8 cellular contexts compared by ENCODE assay signal in genomic region chr9:26947736-26948135, GRCh38. TPM values are rescaled to one million over a fixed set of nuclear protein-coding genes. Genes with fewer than 3 reads are reported as not detected.
DNase-seq lines count a peak whose midpoint lies in the region; ATAC-seq and TF ChIP-seq lines count a peak whose summit lies in the region.

No MANE protein-coding gene starts in this region.

- TF ChIP-seq CTCF in GM12865 (IDR thresholded peaks at IDR 0.05; ENCODE audit: insufficient read depth, low read depth, low read length, missing control alignments) (no peak), RWPE2 (IDR thresholded peaks at IDR 0.05; ENCODE audit: poor library complexity, severe bottlenecking) (no peak), endodermal cell (conservative IDR thresholded peaks at IDR 0.05) (no peak), prostate gland (IDR thresholded peaks at IDR 0.05) (no peak)

- H3K27ac ChIP-seq in RWPE2 (ENCODE audit: poor library complexity, severe bottlenecking) = peak overlapping the region; percentile 71
- peak overlapping the region; percentile 93 for H3K27ac ChIP-seq in endodermal cell (ENCODE audit: low read depth, low read length)
- H3K27ac ChIP-seq in prostate gland = peak overlapping the region; percentile 93 to 95

- H3K36me3 ChIP-seq in RWPE2 (ENCODE audit: low read depth) (peaks cover 10% of the 10 kb centered on the region), endodermal cell (ENCODE audit: control insufficient read depth, insufficient read depth, low read length) (peaks cover 5% of the 10 kb centered on the region), prostate gland (no peaks in the 10 kb centered on the region)

- H3K27me3 Mint-ChIP-seq in endodermal cell (ENCODE audit: insufficient read depth) = no peaks in the 10 kb centered on the region

- intact Hi-C loops in prostate gland (cut with DNase I) = loop anchor here (1.0 to 2.0 kb wide), 2 partner anchors 9 to 55 kb away; partner anchors contain the start of genes CAAP1 and IFT74

- ATAC-seq in RWPE2 (ENCODE audit: low read depth) (no peak), GM21447 (IDR thresholded peaks at IDR 0.05; ENCODE audit: unreplicated experiment) (no peak), HG02973 (IDR thresholded peaks at IDR 0.05; ENCODE audit: unreplicated experiment) (no peak), HG03521 (IDR thresholded peaks at IDR 0.05; ENCODE audit: unreplicated experiment) (no peak)

- peak overlapping the region; percentile 91 for H3K4me3 Mint-ChIP-seq in endodermal cell

- 0% methylated on average over 9 of the region's 9 CpGs for WGBS in endodermal cell (ENCODE audit: insufficient coverage in 1 of 2, insufficient read length in 1 of 2), 2 experiments
- WGBS in prostate gland = under 1% methylated on average over 9 of the region's 9 CpGs

- H3K9me3 ChIP-seq in RWPE2 (ENCODE audit: severe bottlenecking) (no peaks in the 10 kb centered on the region), endodermal cell (ENCODE audit: control insufficient read depth, low read length) (no peaks in the 10 kb centered on the region), prostate gland (no peaks in the 10 kb centered on the region)

- DNase-seq in GM12865 (ENCODE audit: low read depth) (peak; percentile 9), RWPE2 (ENCODE audit: low spot score) (no peak), endodermal cell (peak; percentile 71), prostate gland (ENCODE audit: low spot score) (no peak), occipital lobe (lab: John Stamatoyannopoulos, UW) (no peak)

- H3K27ac Mint-ChIP-seq in endodermal cell = peak overlapping the region; percentile 100

- H3K4me1 ChIP-seq in RWPE2 (ENCODE audit: insufficient read depth, poor library complexity, severe bottlenecking) (peaks cover 8% of the 10 kb centered on the region), endodermal cell (ENCODE audit: control insufficient read depth, insufficient read depth, low read length) (no peaks in the 10 kb centered on the region), prostate gland (replicated peaks) (peaks cover 8% of the 10 kb centered on the region)

- peaks cover 15% of the 10 kb centered on the region for H3K4me1 Mint-ChIP-seq in endodermal cell

- TF ChIP-seq POLR2A in prostate gland (IDR thresholded peaks at IDR 0.05) = no peak

- peak overlapping the region; percentile 78 for H3K4me3 ChIP-seq in GM12865 (ENCODE audit: low read depth, low read length)
- H3K4me3 ChIP-seq in RWPE2 (ENCODE audit: severe bottlenecking) = peak overlapping the region; percentile 96
- H3K4me3 ChIP-seq in endodermal cell (ENCODE audit: low read length) = peak overlapping the region; percentile 99
- H3K4me3 ChIP-seq in prostate gland = peak overlapping the region; percentile 81 to 98

- H3K9ac ChIP-seq in endodermal cell (ENCODE audit: extremely low read depth, low read length, poor library complexity, severe bottlenecking) = peak overlapping the region; percentile 97

- H3K27me3 ChIP-seq in RWPE2 (ENCODE audit: insufficient read depth, poor library complexity, severe bottlenecking) (no peaks in the 10 kb centered on the region), endodermal cell (ENCODE audit: control insufficient read depth, insufficient read depth, low read length, poor library complexity, severe bottlenecking) (no peaks in the 10 kb centered on the region), prostate gland (replicated peaks; ENCODE audit: insufficient read depth) (no peaks in the 10 kb centered on the region)

- peaks cover 8% of the 10 kb centered on the region for H3K36me3 Mint-ChIP-seq in endodermal cell (ENCODE audit: low read depth)

- H3K9me3 Mint-ChIP-seq in endodermal cell = no peaks in the 10 kb centered on the region

RNA-seq across cellular contexts. Expression of gene PLAA, which starts 0.7 kb away (rescaled TPM):
- 10 to 100 TPM; 41.3 to 49.8 TPM for total RNA-seq in endodermal cell
- 37.7 TPM for polyA plus RNA-seq in endodermal cell (2013, experiment 1 of 2)
- polyA plus RNA-seq in endodermal cell (2013, experiment 2 of 2) = 36.6 TPM
- 10 to 100 TPM; 24.3 to 36.5 TPM for total RNA-seq in prostate gland
- total RNA-seq in occipital lobe = 49.0 TPM

RNA-seq across cellular contexts. Expression of gene IFT74, which starts 8.5 kb away (rescaled TPM):
- 10 to 100 TPM; 17.6 to 28.5 TPM for total RNA-seq in endodermal cell
- polyA plus RNA-seq in endodermal cell (2013, experiment 1 of 2) = 17.2 TPM
- polyA plus RNA-seq in endodermal cell (2013, experiment 2 of 2) = 19.9 TPM
- 10 to 100 TPM; 15.1 to 16.5 TPM for total RNA-seq in prostate gland
- 17.3 TPM for total RNA-seq in occipital lobe

RNA-seq across cellular contexts. Expression of gene CAAP1, which starts 55.1 kb away (rescaled TPM):
- total RNA-seq in endodermal cell = 10 to 100 TPM; 25.1 to 41.6 TPM
- 24.5 TPM for polyA plus RNA-seq in endodermal cell (2013, experiment 1 of 2)
- polyA plus RNA-seq in endodermal cell (2013, experiment 2 of 2) = 22.2 TPM
- 10 to 100 TPM; 20.4 to 20.8 TPM for total RNA-seq in prostate gland
- total RNA-seq in occipital lobe = 19.3 TPM

RNA-seq across cellular contexts. Expression of gene LRRC19, which starts 57.7 kb away (rescaled TPM):
- not detected for total RNA-seq in endodermal cell
- polyA plus RNA-seq in endodermal cell (2013, experiment 1 of 2) = not detected
- polyA plus RNA-seq in endodermal cell (2013, experiment 2 of 2) = not detected
- total RNA-seq in prostate gland = not detected
- total RNA-seq in occipital lobe = not detected

Comparison
In these comparisons a context has a peak if more than half of its experiments do, and no peak if none do; other contexts are left out.
1. DNase-seq: peak in GM12865 (single experiment) and endodermal cell (single experiment); none in RWPE2 (single experiment), prostate gland (single experiment) and occipital lobe (single experiment).
2. Peak in every context shown above with its lines, with median percentiles within 50 percentile points of each other: H3K4me3 ChIP-seq and H3K27ac ChIP-seq.